Comparison of ENCODE assay signal across 30 cellular contexts in genomic region chr12:118543651-118544050, GRCh38.
"Had no signal": no experiment of that assay in that cellular context is flagged by ENCODE, and none has a peak within 500 bp of the region (broad histone marks: within the 10 kb centered on the region; RNA-seq: fewer than 3 reads in every experiment).

No MANE protein-coding gene starts in this region.

- DNase-seq: naive B cell; naive thymus-derived CD8-positive, alpha-beta T cell; nephron progenitor cell; occipital lobe; ovary; posterior cingulate gyrus; psoas muscle; right cardiac atrium; spleen; stimulated activated CD4-positive, alpha-beta T cell treated with anti-CD3 and anti-CD28 coated beads, Interleukin-12 subunit alpha, Interleukin-12 subunit beta, amount 100 ng/mL, for 4 hours; stimulated activated CD4-positive, alpha-beta T cell treated with anti-CD3 and anti-CD28 coated beads, Interleukin-1b, Interleukin-23, amount 100 ng/mL, for 48 hours; stimulated activated CD4-positive, alpha-beta T cell treated with anti-CD3 and anti-CD28 coated beads, Interleukin-4, amount 100 ng/mL, for 1 hour; stimulated activated CD4-positive, alpha-beta T cell treated with anti-CD3 and anti-CD28 coated beads, Interleukin-4, amount 100 ng/mL, for 4 hours; stimulated activated CD8-positive, alpha-beta memory T cell treated with anti-CD3 and anti-CD28 coated beads, Interleukin-4, amount 100 ng/mL, for 48 hours; stimulated activated naive CD4-positive, alpha-beta T cell; stimulated activated naive CD8-positive, alpha-beta T cell treated with anti-CD3 and anti-CD28 coated beads, Interleukin-15, amount 100 ng/mL, for 72 hours; stimulated activated naive CD8-positive, alpha-beta T cell treated with anti-CD3 and anti-CD28 coated beads, Interleukin-15, Interleukin-2, amounts not matched to agents 100 U/mL and 50 U/mL, for 24 hours; substantia nigra; testis; trophoblast cell; upper lobe of left lung had no signal

- H3K4me1 ChIP-seq: parathyroid adenoma, spleen, suprapubic skin, testis, tibial nerve, upper lobe of left lung, vagina had no signal

- H3K4me2 ChIP-seq: smooth muscle cell had no signal

- H3K27ac ChIP-seq: ovary, parathyroid adenoma, psoas muscle, skin epidermis, spleen, suprapubic skin, testis, tibial nerve, upper lobe of left lung, vagina had no signal

- H3K27me3 ChIP-seq: ovary, suprapubic skin, testis, tibial nerve, upper lobe of left lung, vagina had no signal

- ATAC-seq: naive thymus-derived CD8-positive, alpha-beta T cell; psoas muscle; right cardiac atrium; sciatic nerve; stimulated activated memory B cell treated with anti-CD40 and anti-IgM and Interleukin-4, amounts not matched to agents 10 μg/mL and 1 μg/mL and 100 μg/mL, for 72 hours; stimulated activated naive CD8-positive, alpha-beta T cell treated with anti-CD3 and anti-CD28 coated beads, Interleukin-15, amount 100 ng/mL, for 72 hours; stimulated activated naive CD8-positive, alpha-beta T cell treated with anti-CD3 and anti-CD28 coated beads, Interleukin-15, Interleukin-2, amounts not matched to agents 100 U/mL and 50 U/mL, for 24 hours had no signal

- H3K9me3 ChIP-seq: ovary, psoas muscle, testis, upper lobe of left lung, vagina had no signal

- FAIRE-seq: urothelium cell line had no signal

- H3K4me3 ChIP-seq: ovary, psoas muscle, skin epidermis, smooth muscle cell, spleen, suprapubic skin, testis, tibial nerve, upper lobe of left lung, vagina had no signal

- H3K9ac ChIP-seq: parathyroid adenoma had no signal

- H3K79me2 ChIP-seq: parathyroid adenoma had no signal

- H2AFZ ChIP-seq: parathyroid adenoma had no signal

- H3K36me3 ChIP-seq: ovary, spleen, suprapubic skin, tibial nerve, upper lobe of left lung, vagina had no signal
